ENCODE assay signal across 7 cellular contexts in the genomic region with DNA sequence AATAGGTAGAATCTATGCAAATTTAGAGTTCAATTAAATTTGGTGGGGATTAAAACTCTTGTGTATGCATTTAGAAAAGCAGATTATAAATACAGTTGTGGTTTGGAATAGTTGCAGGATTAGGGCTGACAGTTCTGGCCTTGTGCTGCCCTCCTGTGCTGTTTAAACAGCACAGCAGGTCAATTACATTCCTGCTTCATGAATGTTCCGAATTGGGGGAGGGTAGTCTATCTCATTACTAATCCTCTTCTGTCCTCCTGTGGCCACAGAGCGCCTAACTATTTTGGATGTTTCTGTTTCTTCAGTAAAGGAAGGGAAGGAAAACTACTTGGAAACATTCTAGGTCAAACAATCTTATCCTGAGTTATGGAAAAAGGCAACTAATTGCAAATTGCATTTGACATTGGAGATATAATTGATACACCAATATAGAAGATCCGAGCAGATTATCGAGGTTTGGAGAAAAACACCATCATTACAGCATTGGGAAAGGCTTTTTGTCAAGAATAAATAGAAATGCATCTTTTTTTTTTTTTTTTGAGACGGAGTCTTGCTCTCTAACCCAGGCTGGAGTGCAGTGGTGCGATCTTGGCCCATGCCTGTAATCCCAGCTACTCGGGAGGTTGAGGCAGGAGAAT. TPM values are rescaled to one million over a fixed set of nuclear protein-coding genes. Genes with fewer than 3 reads are reported as not detected.
A peak's percentile ranks its signal among the peaks of the same experiment; 100 is the strongest.
DNase-seq lines count a peak whose midpoint lies in the region; ATAC-seq and TF ChIP-seq lines count a peak whose summit lies in the region.

No MANE protein-coding gene starts in this region.

- TF ChIP-seq POLR2A in suprapubic skin (IDR thresholded peaks at IDR 0.05) = no peak

- H3K4me3 ChIP-seq in Loucy (ENCODE audit: low read length, poor library complexity, severe bottlenecking) = no peak overlapping the region
- H3K4me3 ChIP-seq in Panc1 (ENCODE audit: low read depth in 2 of 2, low read length in 2 of 2) = no peak overlapping the region
- H3K4me3 ChIP-seq in kidney epithelial cell (ENCODE audit: low read depth, low read length) = no peak overlapping the region
- H3K4me3 ChIP-seq in suprapubic skin = no peak overlapping the region

- no peaks in the 10 kb centered on the region for H3K9me2 ChIP-seq in Loucy (replicated peaks; ENCODE audit: low read depth, low read length)

- H3K9me3 ChIP-seq in Loucy (ENCODE audit: insufficient read depth, low read depth, low read length) = no peaks in the 10 kb centered on the region
- H3K9me3 ChIP-seq in Panc1 (ENCODE audit: control insufficient read depth, insufficient read depth, low read depth, low read length) = no peaks in the 10 kb centered on the region
- H3K9me3 ChIP-seq in suprapubic skin = no peaks in the 10 kb centered on the region

- CTCF ChIA-PET in Panc1 (lab: Charles Lee) = no interaction called here

- WGBS in suprapubic skin = 41% methylated on average over 7 of the region's 7 CpGs

- DNase-seq in EL (peak; percentile 91), Panc1 (ENCODE audit: low read depth, low spot score) (no peak), kidney epithelial cell (ENCODE audit: low read depth) (peak; percentile 76), suprapubic skin (ENCODE audit: low spot score in 2 of 2) (no peak)
- peak; percentile 35 for DNase-seq in central memory CD4-positive, alpha-beta T cell

- TF ChIP-seq CTCF in Loucy (conservative IDR thresholded peaks at IDR 0.05; ENCODE audit: low read length) = peak; percentile 67
- TF ChIP-seq CTCF in Panc1 (IDR thresholded peaks at IDR 0.05) = peak; percentile 91
- peak; percentile 98 for TF ChIP-seq CTCF in kidney epithelial cell (IDR thresholded peaks at IDR 0.05; ENCODE audit: insufficient read depth, low read length, poor library complexity, severe bottlenecking)
- peak; percentile 86 to 98 for TF ChIP-seq CTCF in suprapubic skin (IDR thresholded peaks at IDR 0.05)

- H2AFZ ChIP-seq in Loucy (ENCODE audit: low read length) = no peak overlapping the region

- H3K9ac ChIP-seq in Loucy (ENCODE audit: low read depth, low read length, poor library complexity, severe bottlenecking) = no peak overlapping the region

- H3K4me2 ChIP-seq in Loucy (ENCODE audit: low read depth, low read length, poor library complexity, severe bottlenecking) = peak overlapping the region; percentile 78

- no TSS peak for BruUV-seq in Panc1 (replicated peaks; lab: Mats Ljungman, UMichigan)

- H3K36me3 ChIP-seq in Loucy (ENCODE audit: insufficient read depth, low read length) = no peaks in the 10 kb centered on the region
- H3K36me3 ChIP-seq in Panc1 (ENCODE audit: control insufficient read depth, insufficient read depth, low read length) = no peaks in the 10 kb centered on the region
- no peaks in the 10 kb centered on the region for H3K36me3 ChIP-seq in kidney epithelial cell (ENCODE audit: control insufficient read depth, insufficient read depth, low read length)
- no peaks in the 10 kb centered on the region for H3K36me3 ChIP-seq in suprapubic skin

- intact Hi-C loops in Panc1 (cut with micrococcal nuclease; ENCODE audit: unreplicated experiment) = loop anchor here (2.0 to 10.0 kb wide), 2 partner anchors 328 to 1120 kb away; no protein-coding TSS in a partner anchor

- peak overlapping the region; percentile 42 for H3K27ac ChIP-seq in Panc1 (ENCODE audit: low read length)
- no peak overlapping the region for H3K27ac ChIP-seq in suprapubic skin

- POLR2A ChIA-PET in Panc1 (lab: Charles Lee) = interaction anchor here (0.6 to 0.7 kb wide), 2 partner anchors 163 to 1105 kb away, joined by 10 to 12 read pairs; no protein-coding TSS in a partner anchor

- H3K79me2 ChIP-seq in Loucy (ENCODE audit: insufficient read depth, low read length) = no peaks in the 10 kb centered on the region; the same call in 1 of the 2 replicates

- H3K27me3 ChIP-seq in Loucy (ENCODE audit: insufficient read depth, low read length, poor library complexity, severe bottlenecking) (no peaks in the 10 kb centered on the region), Panc1 (ENCODE audit: control insufficient read depth, insufficient read depth, low read length) (no peaks in the 10 kb centered on the region), kidney epithelial cell (ENCODE audit: control insufficient read depth, insufficient read depth, low read length) (no peaks in the 10 kb centered on the region), suprapubic skin (no peaks in the 10 kb centered on the region)

- H3F3A ChIP-seq in Loucy (ENCODE audit: low read depth) = 0 out of 2 replicates have a peak, but pooled peaks cover 5% of the 10 kb centered on the region

- ATAC-seq in GM21529 (IDR thresholded peaks at IDR 0.05; ENCODE audit: unreplicated experiment) (peak; percentile 86), Panc1 (peak; percentile 99)

- H3K4me1 ChIP-seq in Loucy (ENCODE audit: insufficient read depth, low read length, poor library complexity, severe bottlenecking) (peaks cover 37% of the 10 kb centered on the region), Panc1 (ENCODE audit: control insufficient read depth, insufficient read depth, low read length) (peaks cover 6% of the 10 kb centered on the region), suprapubic skin (peaks cover 7% of the 10 kb centered on the region)

- no peak for TF ChIP-seq EP300 in suprapubic skin (IDR thresholded peaks at IDR 0.05)

- in situ Hi-C loops in Panc1 (cut with HindIII; ENCODE audit: low pct_unique_long_range_greater_than_20kb, low sequenced_read_pairs) = no loop called here

- H4K20me1 ChIP-seq in Loucy (ENCODE audit: insufficient read depth, low read length, poor library complexity, severe bottlenecking) = no peaks in the 10 kb centered on the region

RNA-seq across cellular contexts. Expression of a gene that starts 8.7 kb away (rescaled TPM):
- total RNA-seq in Panc1 (2021; ENCODE audit: unreplicated experiment) (0.82 TPM), kidney epithelial cell (0.27 and 0.84 TPM in 2 replicates), suprapubic skin (under 1 TPM in 1 of 4 donors, not detected in 3; 0.42 TPM)
- polyA plus RNA-seq in Panc1 (2012; ENCODE audit: insufficient read length) = 0.61 TPM

RNA-seq across cellular contexts. Expression of a gene that starts 12.5 kb away (rescaled TPM):
- total RNA-seq in Panc1 (2021; ENCODE audit: unreplicated experiment) (25.9 TPM), kidney epithelial cell (25.5 and 26.5 TPM in 2 replicates), suprapubic skin (10 to 100 TPM; 37.8 to 71.9 (median 46.9) TPM)
- 34.2 TPM for polyA plus RNA-seq in Panc1 (2012; ENCODE audit: insufficient read length)

Comparison
In these comparisons a context has a peak if more than half of its experiments do, and no peak if none do; other contexts are left out.
1. DNase-seq: peak in EL (single experiment), central memory CD4-positive, alpha-beta T cell (single experiment) and kidney epithelial cell (single experiment); none in Panc1 (single experiment) and suprapubic skin (0 of 2).
2. Peak in every context shown above with its lines, with median percentiles within 50 percentile points of each other: CTCF ChIP-seq.